ENCODE assay signal across 8 cellular contexts in the genomic region with DNA sequence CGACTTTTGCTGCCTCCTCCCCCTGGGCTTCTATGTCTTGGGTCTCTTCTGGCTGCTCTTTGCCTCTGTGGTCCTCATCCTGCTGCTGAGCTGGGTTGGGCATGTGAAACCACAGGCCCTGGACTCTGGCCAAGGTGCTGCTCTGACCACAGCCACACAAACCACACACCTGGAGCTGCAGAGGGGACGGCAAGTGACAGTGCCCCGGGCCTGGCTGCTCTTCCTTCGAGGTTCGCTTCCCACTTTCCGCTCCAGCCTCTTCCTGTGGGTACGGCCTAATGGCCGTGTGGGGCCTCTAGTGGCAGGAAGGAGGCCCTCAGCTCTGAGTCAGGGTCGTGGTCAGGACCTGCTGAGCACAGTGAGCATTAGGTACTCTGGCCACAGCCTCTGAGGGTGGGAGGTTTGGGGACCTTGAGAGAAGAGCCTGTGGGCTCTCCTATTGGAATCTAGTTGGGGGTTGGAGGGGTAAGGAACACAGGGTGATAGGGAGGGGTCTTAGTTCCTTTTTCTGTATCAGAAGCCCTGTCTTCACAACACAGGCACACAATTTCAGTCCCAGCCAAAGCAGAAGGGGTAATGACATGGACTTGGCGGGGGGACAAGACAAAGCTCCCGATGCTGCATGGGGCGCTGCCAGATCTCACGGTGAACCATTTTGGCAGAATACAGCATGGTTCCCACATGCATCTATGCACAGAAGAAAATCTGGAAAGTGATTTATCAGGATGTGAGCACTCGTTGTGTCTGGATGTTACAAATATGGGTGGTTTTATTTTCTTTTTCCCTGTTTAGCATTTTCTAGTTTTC. TPM values are rescaled to one million over a fixed set of nuclear protein-coding genes. Genes with fewer than 3 reads are reported as not detected.
A peak's percentile ranks its signal among the peaks of the same experiment; 100 is the strongest.
DNase-seq lines count a peak whose midpoint lies in the region; ATAC-seq, FAIRE-seq and TF ChIP-seq lines count a peak whose summit lies in the region.

No MANE protein-coding gene starts in this region.

- TF ChIP-seq POLR2A in H54 (IDR thresholded peaks at IDR 0.05; ENCODE audit: low read depth, low read length) (no peak), gastrocnemius medialis (IDR thresholded peaks at IDR 0.05) (no peak)

- no peaks in the 10 kb centered on the region for H3K9me3 Mint-ChIP-seq in Caco-2 (ENCODE audit: unreplicated experiment)

- ATAC-seq in gastrocnemius medialis (no peak), GM21390 (IDR thresholded peaks at IDR 0.05; ENCODE audit: unreplicated experiment) (no peak)

- FAIRE-seq in H54 (lab: Jason Lieb, UNC): no peak

- H3K36me3 ChIP-seq in Caco-2 (ENCODE audit: control insufficient read depth, insufficient read depth, low read length) (no peaks in the 10 kb centered on the region), gastrocnemius medialis (peaks cover 0 to 17% of the 10 kb centered on the region in 2 donors)

- no peak overlapping the region for H3K4me3 ChIP-seq in Caco-2 (ENCODE audit: low read depth, low read length)
- no peak overlapping the region for H3K4me3 ChIP-seq in fibroblast of pulmonary artery (replicated peaks; ENCODE audit: low read depth, low read length)
- no peak overlapping the region for H3K4me3 ChIP-seq in gastrocnemius medialis

- peak in 1 of 2 experiments; percentile 16 for TF ChIP-seq CTCF in Caco-2 (IDR thresholded peaks at IDR 0.05; ENCODE audit: insufficient read depth in 1 of 2, low read depth in 1 of 2, low read length in 1 of 2, severe bottlenecking in 1 of 2, unreplicated experiment in 1 of 2)
- peak; percentile 36 for TF ChIP-seq CTCF in fibroblast of pulmonary artery (IDR thresholded peaks at IDR 0.05; ENCODE audit: low read length, missing control alignments)
- no peak for TF ChIP-seq CTCF in gastrocnemius medialis (IDR thresholded peaks at IDR 0.05 in 4 of 5, conservative IDR thresholded peaks at IDR 0.05 in 1 of 5)

- POLR2A ChIA-PET in Caco-2 (lab: Charles Lee): interaction anchor here (0.7 kb wide), 1 partner anchor 29 kb away, joined by 3 read pairs; no protein-coding TSS in a partner anchor

- peaks cover 12% of the 10 kb centered on the region for H3K36me3 Mint-ChIP-seq in Caco-2 (ENCODE audit: insufficient read depth, unreplicated experiment)

- DNase-seq in Caco-2 (peak in 1 of 2 experiments; percentile 25), H54 (ENCODE audit: insufficient read length, low spot score) (peak; percentile 75), SW480 (ENCODE audit: low spot score) (peak; percentile 92), fibroblast of pulmonary artery (ENCODE audit: low read depth) (peak; percentile 38), gastrocnemius medialis (no peak), GM19240 (ENCODE audit: insufficient read length, low spot score) (no peak), superior temporal gyrus (ENCODE audit: extremely low spot score) (no peak)

- H3K4me1 ChIP-seq in Caco-2: no peaks in the 10 kb centered on the region
- H3K4me1 ChIP-seq in gastrocnemius medialis: peaks cover 32 to 40% of the 10 kb centered on the region in 2 donors

- H3K27me3 Mint-ChIP-seq in Caco-2 (ENCODE audit: insufficient read depth, unreplicated experiment): no peaks in the 10 kb centered on the region

- in situ Hi-C loops in gastrocnemius medialis (cut with MboI; ENCODE audit: low sequenced_read_pairs in 4 of 4): no loop called here

- no TSS peak for BruUV-seq in Caco-2 (replicated peaks; lab: Mats Ljungman, UMichigan)

- no peak overlapping the region for H3K4me3 Mint-ChIP-seq in Caco-2 (ENCODE audit: unreplicated experiment)

- H3K27ac Mint-ChIP-seq in Caco-2 (ENCODE audit: unreplicated experiment): peak overlapping the region; percentile 64

- intact Hi-C loops in Caco-2 (cut with micrococcal nuclease; ENCODE audit: unreplicated experiment) (no loop called here), gastrocnemius medialis (cut with DNase I; ENCODE audit: low total_unique reads) (no loop called here)

- H3K27ac ChIP-seq in gastrocnemius medialis: peak overlapping the region in 3 of 4 donors; percentile 14 to 48 (median 36)

- no peaks in the 10 kb centered on the region for H3K4me1 Mint-ChIP-seq in Caco-2 (ENCODE audit: low read depth, unreplicated experiment)

- H3K9me3 ChIP-seq in Caco-2 (no peaks in the 10 kb centered on the region), gastrocnemius medialis (no peaks in the 10 kb centered on the region)

- CTCF ChIA-PET in Caco-2 (lab: Charles Lee): interaction anchor here (1.3 kb wide), 1 partner anchor 25 kb away, joined by 5 read pairs; no protein-coding TSS in a partner anchor

- no peaks in the 10 kb centered on the region for H3K27me3 ChIP-seq in Caco-2 (replicated peaks; ENCODE audit: control insufficient read depth, insufficient read depth, low read length)
- no peaks in the 10 kb centered on the region for H3K27me3 ChIP-seq in gastrocnemius medialis

RNA-seq across cellular contexts. Expression of gene GP1BA, which starts 2.3 kb away (rescaled TPM):
- not detected in 2 replicates for total RNA-seq in Caco-2 (2022)
- not detected for total RNA-seq in gastrocnemius medialis

RNA-seq across cellular contexts. Expression of gene SLC25A11, which starts 5.5 kb away (rescaled TPM):
- total RNA-seq in Caco-2 (2022): 36.5 and 40.1 TPM in 2 replicates
- 100 to 1,000 TPM in 2 of 4 donors, 10 to 100 TPM in 2; 52.6 to 106 (median 81.7) TPM for total RNA-seq in gastrocnemius medialis

RNA-seq across cellular contexts. Expression of gene RNF167, which starts 5.7 kb away (rescaled TPM):
- total RNA-seq in Caco-2 (2022): 55.1 and 60.9 TPM in 2 replicates
- total RNA-seq in gastrocnemius medialis: 10 to 100 TPM; 51.2 to 99.5 (median 75.2) TPM

RNA-seq across cellular contexts. Expression of gene PFN1, which starts 14.0 kb away (rescaled TPM):
- total RNA-seq in Caco-2 (2022) (367 and 416 TPM in 2 replicates), gastrocnemius medialis (100 to 1,000 TPM; 304 to 750 (median 599) TPM)

RNA-seq across cellular contexts. Expression of gene ENO3, which starts 16.5 kb away (rescaled TPM):
- total RNA-seq in Caco-2 (2022): 8.1 and 10.6 TPM in 2 replicates
- 1,000 to 10,000 TPM; 1,434 to 5,473 (median 3,204) TPM for total RNA-seq in gastrocnemius medialis

Comparison
In these comparisons a context has a peak if more than half of its experiments do, and no peak if none do; other contexts are left out.
1. DNase-seq: peak in H54 (single experiment), SW480 (single experiment) and fibroblast of pulmonary artery (single experiment); none in gastrocnemius medialis (0 of 2), GM19240 (single experiment) and superior temporal gyrus (single experiment).